In genomic region chr6:12009904-12010634, GRCh38 we compare ENCODE assay signal across 8 cellular contexts. TPM values are rescaled to one million over a fixed set of nuclear protein-coding genes. Genes with fewer than 3 reads are reported as not detected.
DNase-seq lines count a peak whose midpoint lies in the region; ATAC-seq and TF ChIP-seq lines count a peak whose summit lies in the region.

No MANE protein-coding gene starts in this region.

- H3K4me2 ChIP-seq in IMR-90 (ENCODE audit: low read depth, low read length): peak overlapping the region; percentile 84

- H3K9me3 ChIP-seq in CD8-positive, alpha-beta memory T cell (ENCODE audit: low read length): no peaks in the 10 kb centered on the region
- H3K9me3 ChIP-seq in IMR-90 (ENCODE audit: control insufficient read depth, insufficient read depth, low read length): peaks cover 2% of the 10 kb centered on the region; the same call in 1 of the 2 replicates
- no peaks in the 10 kb centered on the region for H3K9me3 ChIP-seq in body of pancreas
- H3K9me3 ChIP-seq in liver (ENCODE audit: control insufficient read depth in 4 of 4, low read length in 3 of 4): no peaks in the 10 kb centered on the region
- H3K9me3 ChIP-seq in thyroid gland: no peaks in the 10 kb centered on the region

- H3K9me3 Mint-ChIP-seq in CD8-positive, alpha-beta memory T cell: no peaks in the 10 kb centered on the region

- POLR2A ChIA-PET in CD8-positive, alpha-beta memory T cell (lab: Charles Lee): interaction anchor here (1.8 kb wide), 1 partner anchor 36 kb away, joined by 5 read pairs; no protein-coding TSS in a partner anchor
- POLR2A ChIA-PET in IMR-90 (lab: Charles Lee; ENCODE audit: unreplicated experiment): no interaction called here

- H3K4me3 ChIP-seq in CD8-positive, alpha-beta memory T cell (ENCODE audit: low read length): peak overlapping the region; percentile 87
- H3K4me3 ChIP-seq in IMR-90 (ENCODE audit: insufficient read depth, low read depth, low read length): peak overlapping the region; percentile 59
- peak overlapping the region in 1 of 2 donors; percentile 6 for H3K4me3 ChIP-seq in body of pancreas
- peak overlapping the region; percentile 74 to 99 (median 80) for H3K4me3 ChIP-seq in liver (ENCODE audit: low read depth in 1 of 3, low read length in 3 of 3)
- H3K4me3 ChIP-seq in thyroid gland (replicated peaks in 1 of 3): peak overlapping the region in 2 of 3 donors; percentile 53 to 80

- peak overlapping the region; percentile 96 for H3K27ac ChIP-seq in CD8-positive, alpha-beta memory T cell (ENCODE audit: low read depth, low read length)
- H3K27ac ChIP-seq in IMR-90 (ENCODE audit: insufficient read depth, low read length) (peak overlapping the region; percentile 88), body of pancreas (peak overlapping the region; percentile 96 to 99 (median 98)), liver (ENCODE audit: low read depth in 1 of 2, low read length in 2 of 2) (peak overlapping the region; percentile 100), thyroid gland (peak overlapping the region; percentile 93 to 98 (median 94))

- H3K4ac ChIP-seq in IMR-90 (ENCODE audit: low read depth, low read length): peak overlapping the region; percentile 97

- no peak for DNase-seq in CD8-positive, alpha-beta memory T cell
- DNase-seq in IMR-90 (peak; percentile 59), body of pancreas (no peak), thyroid gland (no peak)
- DNase-seq in stimulated activated CD4-positive, alpha-beta T cell treated with anti-CD3 and anti-CD28 coated beads, Interleukin-12 subunit alpha, Interleukin-12 subunit beta, amount 100 ng/mL, for 4 hours: no peak

- peaks cover 7 to 27% of the 10 kb centered on the region in 2 experiments; a peak in 3 of 4 replicates for H3K79me1 ChIP-seq in IMR-90 (ENCODE audit: low read depth in 1 of 2, low read length in 2 of 2)

- H3K9ac ChIP-seq in IMR-90 (ENCODE audit: low read depth, low read length) (peak overlapping the region; percentile 81), liver (ENCODE audit: low read depth in 1 of 2, low read length in 2 of 2) (peak overlapping the region; percentile 96 to 100)

- no peaks in the 10 kb centered on the region for H3K27me3 ChIP-seq in CD8-positive, alpha-beta memory T cell (ENCODE audit: insufficient read depth, low read length, poor library complexity, severe bottlenecking)
- H3K27me3 ChIP-seq in IMR-90 (ENCODE audit: control insufficient read depth, insufficient read depth, low read length) (no peaks in the 10 kb centered on the region), body of pancreas (no peaks in the 10 kb centered on the region), liver (ENCODE audit: control insufficient read depth in 4 of 4, insufficient read depth in 4 of 4, low read length in 3 of 4) (no peaks in the 10 kb centered on the region), thyroid gland (no peaks in the 10 kb centered on the region)

- H2AFZ ChIP-seq in IMR-90 (replicated peaks; ENCODE audit: low read length, poor library complexity): peak overlapping the region; percentile 91

- no TSS peak for BruUV-seq in IMR-90 (replicated peaks; lab: Mats Ljungman, UMichigan)

- H2BK20ac ChIP-seq in IMR-90 (ENCODE audit: low read depth, low read length): peak overlapping the region; percentile 91

- in situ Hi-C loops in IMR-90 (cut with MboI; ENCODE audit: low sequenced_read_pairs): loop anchor here (10.0 kb wide), 2 partner anchors 305 to 425 kb away; no protein-coding TSS in a partner anchor

- peak overlapping the region; percentile 99 for H3K23ac ChIP-seq in IMR-90 (ENCODE audit: low read depth, low read length)

- H2AK5ac ChIP-seq in IMR-90 (ENCODE audit: low read depth, low read length): peak overlapping the region; percentile 91; the same call in 1 of the 2 replicates

- CTCF ChIA-PET in CD8-positive, alpha-beta memory T cell (lab: Charles Lee): interaction anchor here (1.0 kb wide), 1 partner anchor 11 kb away, joined by 3 read pairs; no protein-coding TSS in a partner anchor
- CTCF ChIA-PET in IMR-90 (lab: Yijun Ruan, JAX): no interaction called here

- no peaks in the 10 kb centered on the region; the same call in 1 of the 2 replicates for H3K9me1 ChIP-seq in IMR-90 (ENCODE audit: insufficient read depth, low read length)

- TF ChIP-seq RAD21 in IMR-90 (IDR thresholded peaks at IDR 0.05; ENCODE audit: low read length) (no peak), liver (IDR thresholded peaks at IDR 0.05) (no peak)

- peak overlapping the region; percentile 93 for H4K91ac ChIP-seq in IMR-90 (ENCODE audit: insufficient read depth, low read depth, low read length)

- peaks cover 3% of the 10 kb centered on the region for H3K36me3 ChIP-seq in CD8-positive, alpha-beta memory T cell (ENCODE audit: insufficient read depth, low read length)
- H3K36me3 ChIP-seq in IMR-90 (ENCODE audit: control insufficient read depth, insufficient read depth, low read length) (no peaks in the 10 kb centered on the region), body of pancreas (replicated peaks in 1 of 2; ENCODE audit: insufficient read depth in 1 of 2, low read depth in 2 of 2) (no peaks in the 10 kb centered on the region), liver (ENCODE audit: control insufficient read depth in 4 of 4, insufficient read depth in 3 of 4, low read depth in 1 of 4, low read length in 3 of 4) (peaks cover 0 to 3% (median 0%) of the 10 kb centered on the region in 4 donors), thyroid gland (no peaks in the 10 kb centered on the region)

- peaks cover 0 to 21% (median 0%) of the 10 kb centered on the region in 3 donors for H3K36me3 Mint-ChIP-seq in CD8-positive, alpha-beta memory T cell

- peak overlapping the region; percentile 83 to 94 for H4K8ac ChIP-seq in IMR-90 (ENCODE audit: low read depth in 2 of 2, low read length in 2 of 2)

- H3K27me3 Mint-ChIP-seq in CD8-positive, alpha-beta memory T cell: peaks cover 0 to 11% of the 10 kb centered on the region in 2 donors

- dilution Hi-C loops in IMR-90 (cut with HindIII; ENCODE audit: low sequenced_read_pairs, unreplicated experiment): no loop called here

- no peak for ATAC-seq in IMR-90 (ENCODE audit: low read depth)
- ATAC-seq in body of pancreas: no peak
- ATAC-seq in GM18502 (IDR thresholded peaks at IDR 0.05; ENCODE audit: poor library complexity, unreplicated experiment): no peak
- ATAC-seq in HG02678 (IDR thresholded peaks at IDR 0.05; ENCODE audit: unreplicated experiment): no peak

- peak overlapping the region; percentile 92 to 99 (median 97) for H3K27ac Mint-ChIP-seq in CD8-positive, alpha-beta memory T cell

- H3K14ac ChIP-seq in IMR-90 (replicated peaks; ENCODE audit: low read depth, low read length): peak overlapping the region; percentile 86

- H2BK5ac ChIP-seq in IMR-90 (ENCODE audit: low read depth, low read length, poor library complexity, severe bottlenecking): peak overlapping the region; percentile 85

- no CpG with 5 or more reads among the region's 8 CpGs for WGBS in IMR-90 (ENCODE audit: extremely low coverage in 2 of 2, insufficient read length in 1 of 2), 2 experiments
- WGBS in body of pancreas, 2 donors: 2 to 7% methylated on average over 8 of the region's 8 CpGs
- 4% methylated on average over 8 of the region's 8 CpGs for WGBS in liver
- 8 to 12% methylated on average over 8 of the region's 8 CpGs for WGBS in thyroid gland, 2 donors

- peaks cover 23% of the 10 kb centered on the region for H3K4me1 ChIP-seq in CD8-positive, alpha-beta memory T cell (ENCODE audit: insufficient read depth, low read length)
- no peaks in the 10 kb centered on the region; the same call in 1 of the 2 replicates for H3K4me1 ChIP-seq in IMR-90 (ENCODE audit: control insufficient read depth, insufficient read depth, low read length)
- H3K4me1 ChIP-seq in body of pancreas: peaks cover 40% of the 10 kb centered on the region
- H3K4me1 ChIP-seq in liver (ENCODE audit: control insufficient read depth in 4 of 4, insufficient read depth in 4 of 4, low read length in 3 of 4): peaks cover 0 to 28% (median 3%) of the 10 kb centered on the region in 4 donors
- peaks cover 23% of the 10 kb centered on the region in 2 donors for H3K4me1 ChIP-seq in thyroid gland

- peaks cover 29 to 54% (median 53%) of the 10 kb centered on the region in 3 donors for H3K4me1 Mint-ChIP-seq in CD8-positive, alpha-beta memory T cell

- H4K5ac ChIP-seq in IMR-90 (ENCODE audit: low read depth, low read length): peak overlapping the region; percentile 76

- H2AK9ac ChIP-seq in IMR-90 (replicated peaks; ENCODE audit: low read depth, low read length, poor library complexity): peak overlapping the region; percentile 85

- H2BK15ac ChIP-seq in IMR-90 (ENCODE audit: low read depth, low read length): peak overlapping the region; percentile 97; the same call in 2 of the 3 replicates

- intact Hi-C loops in IMR-90 (cut with micrococcal nuclease): loop anchor here (1.0 to 5.0 kb wide), 8 partner anchors 93 to 425 kb away; no protein-coding TSS in a partner anchor
- intact Hi-C loops in body of pancreas (cut with DNase I): no loop called here
- intact Hi-C loops in thyroid gland (cut with DNase I): no loop called here

- no peak; the same call in 1 of the 2 replicates for TF ChIP-seq POLR2A in IMR-90 (IDR thresholded peaks at IDR 0.05; ENCODE audit: low read depth, low read length)
- TF ChIP-seq POLR2A in body of pancreas (IDR thresholded peaks at IDR 0.05): no peak
- no peak for TF ChIP-seq POLR2A in thyroid gland (IDR thresholded peaks at IDR 0.05)

- H2BK120ac ChIP-seq in IMR-90 (ENCODE audit: low read depth, low read length): peak overlapping the region; percentile 93

- H3K4me3 Mint-ChIP-seq in CD8-positive, alpha-beta memory T cell: peak overlapping the region; percentile 88 to 100 (median 96)

- TF ChIP-seq CTCF in IMR-90 (conservative IDR thresholded peaks at IDR 0.05; ENCODE audit: low read depth, low read length) (no peak), body of pancreas (IDR thresholded peaks at IDR 0.05) (no peak), liver (IDR thresholded peaks at IDR 0.05; ENCODE audit: low read depth, low read length, missing input control) (no peak), thyroid gland (IDR thresholded peaks at IDR 0.05) (no peak)

- peak overlapping the region; percentile 79 for H3K18ac ChIP-seq in IMR-90 (ENCODE audit: low read depth, low read length)

- H3K56ac ChIP-seq in IMR-90 (ENCODE audit: extremely low read depth, insufficient read depth, low read length): peak overlapping the region; percentile 99

- peaks cover 5% of the 10 kb centered on the region; the same call in 1 of the 2 replicates for H4K20me1 ChIP-seq in IMR-90 (ENCODE audit: insufficient read depth, low read length)

TF ChIP-seq in IMR-90, 13 proteins besides CTCF, POLR2A, EP300 and RAD21 (continues in another document):
- TF ChIP-seq MAFK (IDR thresholded peaks at IDR 0.05; ENCODE audit: low read depth, low read length): no peak

TF ChIP-seq in liver, 16 proteins besides CTCF, POLR2A, EP300 and RAD21 (continues in another document):
- no peak for TF ChIP-seq RXRA (IDR thresholded peaks at IDR 0.05)
- TF ChIP-seq FOXA1 (IDR thresholded peaks at IDR 0.05): no peak

RNA-seq across cellular contexts. Expression of gene HIVEP1, which starts 2.0 kb away (rescaled TPM):
- total RNA-seq in CD8-positive, alpha-beta memory T cell: 10 to 100 TPM; 33.5 to 37.1 TPM
- polyA plus RNA-seq in CD8-positive, alpha-beta memory T cell: 2.8 TPM
- total RNA-seq in IMR-90 (2012; rRNA removed) (16.7 and 17.2 TPM in 2 replicates), body of pancreas (10 to 100 TPM; 12.5 to 15.2 TPM), liver (10 to 100 TPM in 1 of 2 donors, 1 to 10 TPM in 1; 6.0 to 27.2 TPM), thyroid gland (10 to 100 TPM; 17.4 to 35.1 (median 29.0) TPM)
- polyA plus RNA-seq in IMR-90 (2012; rRNA removed) (13.0 and 14.4 TPM in 2 replicates), liver (1 to 10 TPM; 2.7 to 6.3 TPM)
- polyA plus RNA-seq in IMR-90 (2012; cell fraction: cytosol; rRNA removed): 7.3 and 8.8 TPM in 2 replicates
- polyA plus RNA-seq in IMR-90 (2012; cell fraction: nucleus; rRNA removed; ENCODE audit: low replicate concordance): 32.2 and 33.4 TPM in 2 replicates
